Comparison of ENCODE assay signal across 1 cellular context in the genomic region with DNA sequence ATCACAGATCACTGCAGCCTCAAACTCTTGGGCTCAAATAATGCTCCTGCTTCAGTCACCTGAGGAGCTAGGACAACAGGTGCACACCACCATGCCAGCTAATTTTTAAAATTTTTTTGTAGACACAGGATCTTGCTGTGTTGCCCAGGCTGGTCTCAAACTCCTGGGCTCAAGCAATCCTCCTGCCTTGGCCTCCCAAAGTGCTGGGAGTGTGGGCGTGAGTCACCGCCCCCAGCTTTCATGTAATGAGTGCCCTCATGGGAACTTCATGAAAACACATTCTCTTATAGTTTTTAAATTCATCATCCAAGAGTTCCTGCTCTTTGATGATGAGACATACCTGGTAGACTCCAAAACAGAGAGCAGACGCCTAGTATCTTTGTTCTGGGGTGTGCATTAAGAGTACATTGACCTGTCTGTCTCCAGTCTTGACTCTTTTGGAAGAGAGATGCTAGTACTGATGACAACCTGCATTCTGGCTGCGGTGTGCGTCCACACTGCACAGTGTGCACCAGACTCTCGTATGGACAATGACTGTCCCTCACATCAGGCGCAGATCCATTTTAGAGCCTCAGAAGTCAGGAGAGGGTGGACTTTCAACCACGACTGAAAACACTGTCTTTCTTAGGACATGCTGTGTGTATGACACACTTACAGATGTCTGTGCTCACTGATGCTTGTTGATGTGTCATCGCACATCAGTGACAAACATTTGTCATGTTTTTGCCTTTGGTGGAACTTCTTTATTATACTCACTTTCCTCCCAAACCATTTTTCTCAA.
A peak's percentile ranks its signal among the peaks of the same experiment; 100 is the strongest.
TF ChIP-seq lines count a peak whose summit lies in the region.

No MANE protein-coding gene starts in this region.

TF ChIP-seq in HepG2, 621 proteins besides CTCF, POLR2A, EP300 and RAD21:
- TF ChIP-seq ZBTB3 (CRISPR knock-in tag; IDR thresholded peaks at IDR 0.05; ENCODE audit: borderline replicate concordance, low read depth) (no peak), PHF20 (CRISPR knock-in tag; IDR thresholded peaks at IDR 0.05) (no peak), CREB1 (IDR thresholded peaks at IDR 0.05) (peak; percentile 61), CREB1 (CRISPR knock-in tag; IDR thresholded peaks at IDR 0.05) (no peak), FOXJ3 (CRISPR knock-in tag; IDR thresholded peaks at IDR 0.05; ENCODE audit: borderline replicate concordance) (no peak)
